1 cellular context compared by ENCODE assay signal in genomic region chr19:8269724-8270123, GRCh38.
TF ChIP-seq lines count a peak whose summit lies in the region.

No MANE protein-coding gene starts in this region.

TF ChIP-seq in A549, 52 proteins besides CTCF, POLR2A, EP300 and RAD21 (continued from another document):
- TF ChIP-seq CBX8 (IDR thresholded peaks at IDR 0.05) = no peak
- no peak for TF ChIP-seq KDM5A (IDR thresholded peaks at IDR 0.05)
- TF ChIP-seq HOXB13 (CRISPR knock-in tag; IDR thresholded peaks at IDR 0.05; ENCODE audit: low read depth) = no peak
- no peak for TF ChIP-seq HOXB5 (CRISPR knock-in tag; IDR thresholded peaks at IDR 0.05)
- TF ChIP-seq MAFK (IDR thresholded peaks at IDR 0.05; ENCODE audit: partially characterized antibody) = no peak
